1 cellular context compared by ENCODE assay signal in genomic region chr17:82418001-82418986, GRCh38.
TF ChIP-seq lines count a peak whose summit lies in the region.

TSS of gene HEXD (plus strand) at chr17:82418347. CDS start at chr17:82419800, 1,453 bp downstream.
TSS of gene OGFOD3 (minus strand) at chr17:82418586. CDS start at chr17:82418485, 101 bp downstream.

TF ChIP-seq in GM12878, 131 proteins besides CTCF, POLR2A, EP300 and RAD21 (continued from another document and continues in another):
- TF ChIP-seq PRDM15 (CRISPR knock-in tag; IDR thresholded peaks at IDR 0.05) (no peak), FOXK2 (IDR thresholded peaks at IDR 0.05) (no peak), SKIL (IDR thresholded peaks at IDR 0.05; ENCODE audit: low read depth, poor library complexity, severe bottlenecking) (no peak), RUNX3 (IDR thresholded peaks at IDR 0.05; ENCODE audit: low read length) (peak; percentile 4), ZBTB11 (CRISPR knock-in tag; IDR thresholded peaks at IDR 0.05) (no peak), TAF1 (IDR thresholded peaks at IDR 0.05; ENCODE audit: borderline replicate concordance, low read depth, low read length) (peak; percentile 83), MLLT1 (IDR thresholded peaks at IDR 0.05) (0 out of 2 replicates have a peak, but pooled peaks have one; percentile 32), STAT1 (conservative IDR thresholded peaks at IDR 0.05) (peak; percentile 85), PAX5 (IDR thresholded peaks at IDR 0.05; ENCODE audit: borderline replicate concordance, low read depth, low read length) (peak; percentile 24; the same call in 1 of the 2 replicates), YY1 (IDR thresholded peaks at IDR 0.05; ENCODE audit: low read depth, low read length) (peak; percentile 95), USF2 (IDR thresholded peaks at IDR 0.05; ENCODE audit: borderline replicate concordance, low read depth, low read length) (no peak), SUPT20H (IDR thresholded peaks at IDR 0.05; ENCODE audit: borderline replicate concordance, control insufficient read depth, low read depth, low read length) (no peak), SIN3A (IDR thresholded peaks at IDR 0.05; ENCODE audit: low read depth, low read length) (peak; percentile 50; the same call in 1 of the 2 replicates), NFIC (IDR thresholded peaks at IDR 0.05; ENCODE audit: low read depth, low read length) (no peak), IRF4 (IDR thresholded peaks at IDR 0.05; ENCODE audit: low read depth, low read length) (no peak), NRF1 (conservative IDR thresholded peaks at IDR 0.05; ENCODE audit: low read depth, low read length) (peak; percentile 18; the same call in 1 of the 2 replicates), POLR2AphosphoS2 (IDR thresholded peaks at IDR 0.05; ENCODE audit: low read depth, low read length) (peak; percentile 98), RELB (IDR thresholded peaks at IDR 0.05; ENCODE audit: low read depth) (no peak), ZNF384 (IDR thresholded peaks at IDR 0.05; ENCODE audit: borderline replicate concordance, low read depth, low read length) (no peak), RAD51 (IDR thresholded peaks at IDR 0.05) (no peak), SMAD5 (IDR thresholded peaks at IDR 0.05; ENCODE audit: low read depth) (no peak), PBX3 (IDR thresholded peaks at IDR 0.05; ENCODE audit: insufficient replicate concordance, low read depth, low read length) (no peak), MTA3 (IDR thresholded peaks at IDR 0.05; ENCODE audit: borderline replicate concordance, low read length) (no peak), POU2F2 (IDR thresholded peaks at IDR 0.05; ENCODE audit: borderline replicate concordance, low read depth, low read length) (peak; percentile 70; the same call in 2 of the 3 replicates), CEBPB (IDR thresholded peaks at IDR 0.05; ENCODE audit: borderline replicate concordance in 1 of 2, low read depth in 2 of 2, low read length in 2 of 2) (no peak), TCF12 (IDR thresholded peaks at IDR 0.05; ENCODE audit: low read depth, low read length) (peak; percentile 70), ZSCAN29 (IDR thresholded peaks at IDR 0.05) (peak; percentile 72; the same call in 1 of the 2 replicates), KDM1A (IDR thresholded peaks at IDR 0.05; ENCODE audit: borderline replicate concordance) (no peak), ZBED1 (IDR thresholded peaks at IDR 0.05; ENCODE audit: borderline replicate concordance) (no peak), MAX (IDR thresholded peaks at IDR 0.05; ENCODE audit: low read depth, low read length) (peak; percentile 89), KAT2A (conservative IDR thresholded peaks at IDR 0.05; ENCODE audit: control insufficient read depth, low read depth, low read length) (no peak), YBX1 (IDR thresholded peaks at IDR 0.05) (no peak), KLF5 (IDR thresholded peaks at IDR 0.05; ENCODE audit: partially characterized antibody) (peak; percentile 43), ASH2L (IDR thresholded peaks at IDR 0.05; ENCODE audit: borderline replicate concordance, low read depth) (no peak), BACH1 (IDR thresholded peaks at IDR 0.05; ENCODE audit: borderline replicate concordance) (peak; percentile 90), REST (IDR thresholded peaks at IDR 0.05; ENCODE audit: low read depth, low read length) (no peak), SIX5 (IDR thresholded peaks at IDR 0.05; ENCODE audit: low read depth, low read length, severe bottlenecking) (peak; percentile 67), HDAC6 (IDR thresholded peaks at IDR 0.05; ENCODE audit: unreplicated experiment) (peak; percentile 15), MYB (IDR thresholded peaks at IDR 0.05; ENCODE audit: borderline replicate concordance, low read depth, low read length) (no peak), MEF2B (IDR thresholded peaks at IDR 0.05; ENCODE audit: partially characterized antibody, poor library complexity, severe bottlenecking) (no peak), USF1 (IDR thresholded peaks at IDR 0.05; ENCODE audit: borderline replicate concordance, extremely low read length, insufficient read depth, low read depth, low read length) (no peak)
